ENCODE assay signal across 8 cellular contexts in genomic region chr9:33391111-33391771, GRCh38. TPM values are rescaled to one million over a fixed set of nuclear protein-coding genes. Genes with fewer than 3 reads are reported as not detected.
A peak's percentile ranks its signal among the peaks of the same experiment; 100 is the strongest.
DNase-seq lines count a peak whose midpoint lies in the region; ATAC-seq, FAIRE-seq and TF ChIP-seq lines count a peak whose summit lies in the region.
"Not testable (repeated sequence)": the region's sequence is repeated elsewhere in the genome, so short reads cannot be mapped to it uniquely, and the experiment has no call there.

No MANE protein-coding gene starts in this region.

- POLR2A ChIA-PET in HCT116 (lab: Charles Lee), result interaction anchor here (0.6 kb wide), 1 partner anchor 83 kb away, joined by 3 read pairs; the partner anchor contains the start of gene NOL6
- POLR2A ChIA-PET in WTC11 (lab: Charles Lee), result interaction anchor here (1.2 kb wide), 1 partner anchor 10 kb away, joined by 3 read pairs; no protein-coding TSS in a partner anchor
- POLR2A ChIA-PET in H1 (lab: Charles Lee; ENCODE audit: partially characterized antibody), result interaction anchor here (0.6 to 3.4 kb wide), 2 partner anchors 10 to 61 kb away, joined by 3 to 14 read pairs; no protein-coding TSS in a partner anchor

- not testable (repeated sequence) for H4K8ac ChIP-seq in H1 (ENCODE audit: extremely low read depth, insufficient read depth, low read length)

- DNase-seq in AG20443 (ENCODE audit: low spot score) (peak; percentile 66), HCT116 (ENCODE audit: low read depth, low spot score) (peak; percentile 67), NCI-H2227 (lab: John Stamatoyannopoulos, UW; ENCODE audit: unreplicated experiment) (peak; percentile 21), WTC11 (ENCODE audit: low spot score) (peak; percentile 37), hippocampal formation (lab: John Stamatoyannopoulos, UW) (peak; percentile 38 to 48), neural progenitor cell (ENCODE audit: low spot score) (peak; percentile 62), stromal cell of bone marrow (ENCODE audit: low read depth) (peak; percentile 93)
- DNase-seq in H1 (ENCODE audit: low read depth in 1 of 2, low spot score in 2 of 2), result not testable (repeated sequence)

- H4K20me1 ChIP-seq in HCT116 (ENCODE audit: insufficient read depth); H1 (replicated peaks in 1 of 2; ENCODE audit: control insufficient read depth in 1 of 2, insufficient read depth in 2 of 2, low read length in 2 of 2); neural progenitor cell (ENCODE audit: low read depth): not testable (repeated sequence)

- not testable (repeated sequence) for H3K9me3 ChIP-seq in HCT116 (ENCODE audit: control insufficient read depth in 1 of 2, insufficient read depth in 1 of 2, low read depth in 1 of 2, low read length in 2 of 2); H1 (ENCODE audit: insufficient read depth in 2 of 2, low read depth in 1 of 2, low read length in 1 of 2); neural progenitor cell (ENCODE audit: low read depth)

- not testable (repeated sequence) for ATAC-seq in HCT116, WTC11

- not testable (repeated sequence) for H3K36me3 ChIP-seq in HCT116 (ENCODE audit: control insufficient read depth in 1 of 2, insufficient read depth in 2 of 2, low read length in 2 of 2); H1 (ENCODE audit: control insufficient read depth in 2 of 4, insufficient read depth in 4 of 4, low read length in 3 of 4); neural progenitor cell

- H3K36me3 Mint-ChIP-seq in WTC11, neural progenitor cell: not testable (repeated sequence)

- H2BK5ac ChIP-seq in H1 (ENCODE audit: low read depth, low read length), result not testable (repeated sequence)

- H2BK120ac ChIP-seq in H1 (replicated peaks; ENCODE audit: low read depth, low read length), result not testable (repeated sequence)

- not testable (repeated sequence) for H3K23me2 ChIP-seq in H1 (ENCODE audit: low read depth, low read length)

- peak overlapping the region; percentile 58 for H3K27ac ChIP-seq in HCT116 (ENCODE audit: low read depth, low read length)
- H3K27ac ChIP-seq in H1 (ENCODE audit: low read depth, low read length); neural progenitor cell: not testable (repeated sequence)

- peak overlapping the region; percentile 68 for H3K4me2 ChIP-seq in HCT116 (ENCODE audit: low read length)
- H3K4me2 ChIP-seq in H1 (ENCODE audit: insufficient read depth in 1 of 2, low read depth in 2 of 2, low read length in 2 of 2), result peak overlapping the region in 1 of 2 experiments; percentile 2; a peak in 1 of 4 replicates
- H3K4me2 ChIP-seq in neural progenitor cell, result peak overlapping the region; percentile 22

- 31% methylated on average over 8 of the region's 9 CpGs; no CpG with 5 or more reads in 1 of the 2 experiments for WGBS in H1 (ENCODE audit: extremely low coverage in 1 of 2, insufficient coverage in 1 of 2, insufficient read length in 1 of 2, insufficient replicate concordance in 2 of 2, low coverage in 1 of 2, low lambda C conversion rate in 2 of 2, missing lambda C conversion rate in 1 of 2), 2 experiments

- H3K4ac ChIP-seq in H1 (replicated peaks; ENCODE audit: insufficient read length, low read depth, low read length), result not testable (repeated sequence)

- RAD21 ChIA-PET in HCT116 (lab: Charles Lee; ENCODE audit: low non-redundant PET in 1 of 2, low total read pairs in 2 of 2, uncharacterized antibody in 2 of 2, unreplicated experiment in 2 of 2), result not testable (repeated sequence)

- H2BK20ac ChIP-seq in H1 (ENCODE audit: low read length), result not testable (repeated sequence)

- not testable (repeated sequence) for H2BK12ac ChIP-seq in H1 (ENCODE audit: low read depth, low read length)

- H3K79me2 ChIP-seq in HCT116 (ENCODE audit: insufficient read depth, low read length); H1 (ENCODE audit: control insufficient read depth in 1 of 2, insufficient read depth in 2 of 2, low read length in 2 of 2); neural progenitor cell (ENCODE audit: low read depth): not testable (repeated sequence)

- not testable (repeated sequence) for H3K9me2 ChIP-seq in HCT116 (ENCODE audit: insufficient read depth)

- not testable (repeated sequence) for H4K5ac ChIP-seq in H1 (ENCODE audit: insufficient read length, low read depth, low read length)

- H3K9ac ChIP-seq in HCT116 (ENCODE audit: low read length); H1 (replicated peaks in 1 of 4; ENCODE audit: extremely low read depth in 1 of 4, low read depth in 3 of 4, low read length in 3 of 4); neural progenitor cell: not testable (repeated sequence)

- intact Hi-C loops in HCT116 (cut with micrococcal nuclease), result not testable (repeated sequence)

- H3K9me3 Mint-ChIP-seq in WTC11, neural progenitor cell: not testable (repeated sequence)

- not testable (repeated sequence) for H3K14ac ChIP-seq in H1 (ENCODE audit: insufficient read length)

- H4K91ac ChIP-seq in H1 (replicated peaks; ENCODE audit: insufficient read length, low read length), result not testable (repeated sequence)

- not testable (repeated sequence) for TF ChIP-seq POLR2A in HCT116 (IDR thresholded peaks at IDR 0.05; ENCODE audit: borderline replicate concordance, extremely low read depth, insufficient read depth, insufficient read length); H1 (IDR thresholded peaks at IDR 0.05; ENCODE audit: control extremely low read depth in 1 of 2, low read depth in 2 of 2, low read length in 2 of 2)

- H2AK5ac ChIP-seq in H1 (ENCODE audit: low read depth, low read length), result not testable (repeated sequence)

- not testable (repeated sequence) for FAIRE-seq in H1 (lab: Jason Lieb, UNC)

- H3K27me3 Mint-ChIP-seq in WTC11 (ENCODE audit: low read depth), result not testable (repeated sequence)
- peaks cover 12% of the 10 kb centered on the region for H3K27me3 Mint-ChIP-seq in neural progenitor cell (ENCODE audit: insufficient read depth, low read depth)

- H3K4me1 ChIP-seq in HCT116 (ENCODE audit: control insufficient read depth in 1 of 2, insufficient read depth in 2 of 2, low read length in 2 of 2), result peaks cover 24 to 26% of the 10 kb centered on the region in 2 experiments; a peak in 3 of 4 replicates
- not testable (repeated sequence) for H3K4me1 ChIP-seq in H1 (replicated peaks in 1 of 4; ENCODE audit: control insufficient read depth in 3 of 4, insufficient read depth in 4 of 4, low read length in 3 of 4); neural progenitor cell

- peaks cover 28% of the 10 kb centered on the region for H3K4me1 Mint-ChIP-seq in WTC11
- H3K4me1 Mint-ChIP-seq in neural progenitor cell, result peaks cover 45% of the 10 kb centered on the region

- not testable (repeated sequence) for H3F3A ChIP-seq in neural progenitor cell (ENCODE audit: low read depth)

- not testable (repeated sequence) for H3K23ac ChIP-seq in H1 (ENCODE audit: insufficient read length)

- H3K27me3 ChIP-seq in HCT116 (ENCODE audit: insufficient read depth, low read length); H1 (replicated peaks in 1 of 4; ENCODE audit: control insufficient read depth in 3 of 4, extremely low read depth in 1 of 4, insufficient read depth in 3 of 4, low read length in 3 of 4); neural progenitor cell: not testable (repeated sequence)

- not testable (repeated sequence) for BruUV-seq in HCT116 (replicated peaks; lab: Mats Ljungman, UMichigan)

- not testable (repeated sequence) for TF ChIP-seq RAD21 in HCT116 (IDR thresholded peaks at IDR 0.05; ENCODE audit: low read depth); H1 (IDR thresholded peaks at IDR 0.05 in 1 of 2, conservative IDR thresholded peaks at IDR 0.05 in 1 of 2; ENCODE audit: low read depth in 2 of 2, low read length in 2 of 2)

- H3K56ac ChIP-seq in H1 (replicated peaks; ENCODE audit: insufficient read length, low read depth, low read length), result not testable (repeated sequence)

- peak overlapping the region; percentile 48 for H3K18ac ChIP-seq in H1 (ENCODE audit: extremely low read depth, low read length)

- CTCF ChIA-PET in HCT116 (lab: Charles Lee), result interaction anchor here (0.7 to 2.9 kb wide), 6 partner anchors 9 to 347 kb away, joined by 3 to 17 read pairs (median 5); no protein-coding TSS in a partner anchor
- CTCF ChIA-PET in WTC11 (lab: Charles Lee), result interaction anchor here (0.7 to 3.1 kb wide), 8 partner anchors 12 to 75 kb away, joined by 3 to 17 read pairs (median 4); partner anchors contain the start of gene AQP7
- CTCF ChIA-PET in H1 (lab: Charles Lee; ENCODE audit: partially characterized antibody), result interaction anchor here (1.1 to 4.0 kb wide), 6 partner anchors 10 to 81 kb away, joined by 3 to 38 read pairs (median 5); no protein-coding TSS in a partner anchor

- not testable (repeated sequence) for H3K4me3 Mint-ChIP-seq in WTC11
- H3K4me3 Mint-ChIP-seq in neural progenitor cell, result peak overlapping the region; percentile 65

- peak overlapping the region; percentile 88 for H2AFZ ChIP-seq in HCT116 (ENCODE audit: low read depth, low read length, poor library complexity, severe bottlenecking)
- H2AFZ ChIP-seq in H1 (ENCODE audit: low read length); neural progenitor cell (replicated peaks): not testable (repeated sequence)

- not testable (repeated sequence) for H3K27ac Mint-ChIP-seq in WTC11
- H3K27ac Mint-ChIP-seq in neural progenitor cell, result peak overlapping the region; percentile 85

- H2BK15ac ChIP-seq in H1 (ENCODE audit: low read length), result not testable (repeated sequence)

- peak overlapping the region in 1 of 2 experiments; percentile 30; a peak in 1 of 4 replicates for H3K4me3 ChIP-seq in HCT116 (replicated peaks in 1 of 2; ENCODE audit: low read depth in 1 of 2, low read length in 2 of 2)
- H3K4me3 ChIP-seq in H1 (ENCODE audit: extremely low read depth in 1 of 4, insufficient read depth in 2 of 4, low read depth in 3 of 4, low read length in 4 of 4); neural progenitor cell: not testable (repeated sequence)

- TF ChIP-seq CTCF in HCT116 (IDR thresholded peaks at IDR 0.05 in 2 of 3, conservative IDR thresholded peaks at IDR 0.05 in 1 of 3; ENCODE audit: borderline replicate concordance in 1 of 3, insufficient read depth in 1 of 3, low read depth in 2 of 3, low read length in 2 of 3); WTC11 (IDR thresholded peaks at IDR 0.05); H1 (IDR thresholded peaks at IDR 0.05; ENCODE audit: control extremely low read depth in 1 of 3, insufficient read depth in 1 of 3, low read depth in 1 of 3, low read length in 3 of 3); neural progenitor cell (IDR thresholded peaks at IDR 0.05): not testable (repeated sequence)

- H3K79me1 ChIP-seq in H1 (ENCODE audit: low read depth, low read length), result not testable (repeated sequence)

- TF ChIP-seq EP300 in H1 (IDR thresholded peaks at IDR 0.05; ENCODE audit: borderline replicate concordance in 1 of 2, low read depth in 2 of 2, low read length in 2 of 2), result 0 out of 3 replicates have a peak, but pooled peaks of 1 of the 2 experiments have one; percentile 20

RNA-seq across cellular contexts. Expression of gene AQP7, which starts 11.1 kb away (rescaled TPM):
- 0.96 TPM for total RNA-seq in HCT116 (2021; ENCODE audit: unreplicated experiment)
- 0.20 and 0.21 TPM in 2 replicates for polyA plus RNA-seq in HCT116 (2012)
- total RNA-seq in WTC11 (2021), result 0.09 to 0.23 TPM (median 0.17 TPM) in 3 replicates
- total RNA-seq in H1 (2021; fragmentation: NEBNext Ultra II Directional; extraction: Animal tissue kit (Norgen Biotek cat#: 25700)), result not detected in 2 replicates
- 0.38 TPM in 1 of 2 replicates, not detected in the other for polyA plus RNA-seq in H1 (2011; rRNA removed)
- polyA plus RNA-seq in H1 (2011; cell fraction: cytosol; rRNA removed), result 0.25 TPM
- 0.54 TPM for polyA plus RNA-seq in H1 (2011; cell fraction: nucleus; rRNA removed)
- 0.11 to 0.27 TPM (median 0.25 TPM) in 4 replicates for polyA plus RNA-seq in H1 (2012, experiment 1 of 2)
- polyA plus RNA-seq in H1 (2012, experiment 2 of 2), result not detected
- 0.02 TPM for polyA plus RNA-seq in H1 (2013, experiment 1 of 2)
- polyA plus RNA-seq in H1 (2013, experiment 2 of 2), result not detected
- polyA minus RNA-seq in H1 (2011; rRNA and poly(A)+ RNA removed), result not detected in 2 replicates
- not detected for polyA minus RNA-seq in H1 (2011; cell fraction: cytosol; rRNA and poly(A)+ RNA removed)
- polyA minus RNA-seq in H1 (2011; cell fraction: nucleus; rRNA and poly(A)+ RNA removed), result not detected
- total RNA-seq in neural progenitor cell (ENCODE audit: low replicate concordance), result 0.25 TPM in 1 of 2 replicates, not detected in the other

RNA-seq across cellular contexts. Expression of gene AQP3, which starts 56.2 kb away (rescaled TPM):
- total RNA-seq in HCT116 (2021; ENCODE audit: unreplicated experiment) (5.5 TPM), WTC11 (2021) (3.0 to 3.6 TPM (median 3.5 TPM) in 3 replicates), neural progenitor cell (ENCODE audit: low replicate concordance) (0.45 and 0.90 TPM in 2 replicates)
- polyA plus RNA-seq in HCT116 (2012), result 2.1 and 3.1 TPM in 2 replicates
- 2.6 and 3.0 TPM in 2 replicates for total RNA-seq in H1 (2021; fragmentation: NEBNext Ultra II Directional; extraction: Animal tissue kit (Norgen Biotek cat#: 25700))
- 6.4 and 7.6 TPM in 2 replicates for polyA plus RNA-seq in H1 (2011; rRNA removed)
- polyA plus RNA-seq in H1 (2011; cell fraction: cytosol; rRNA removed), result 4.0 TPM
- polyA plus RNA-seq in H1 (2011; cell fraction: nucleus; rRNA removed), result 7.0 TPM
- polyA plus RNA-seq in H1 (2012, experiment 1 of 2), result 1.9 to 3.7 TPM (median 3.0 TPM) in 4 replicates
- polyA plus RNA-seq in H1 (2012, experiment 2 of 2), result 2.9 TPM
- polyA plus RNA-seq in H1 (2013, experiment 1 of 2), result 4.4 TPM
- 4.8 TPM for polyA plus RNA-seq in H1 (2013, experiment 2 of 2)
- polyA minus RNA-seq in H1 (2011; rRNA and poly(A)+ RNA removed), result 1.7 and 3.2 TPM in 2 replicates
- polyA minus RNA-seq in H1 (2011; cell fraction: cytosol; rRNA and poly(A)+ RNA removed), result 2.7 TPM
- 4.3 TPM for polyA minus RNA-seq in H1 (2011; cell fraction: nucleus; rRNA and poly(A)+ RNA removed)
